ENCODE assay signal across 1 cellular context in the genomic region with DNA sequence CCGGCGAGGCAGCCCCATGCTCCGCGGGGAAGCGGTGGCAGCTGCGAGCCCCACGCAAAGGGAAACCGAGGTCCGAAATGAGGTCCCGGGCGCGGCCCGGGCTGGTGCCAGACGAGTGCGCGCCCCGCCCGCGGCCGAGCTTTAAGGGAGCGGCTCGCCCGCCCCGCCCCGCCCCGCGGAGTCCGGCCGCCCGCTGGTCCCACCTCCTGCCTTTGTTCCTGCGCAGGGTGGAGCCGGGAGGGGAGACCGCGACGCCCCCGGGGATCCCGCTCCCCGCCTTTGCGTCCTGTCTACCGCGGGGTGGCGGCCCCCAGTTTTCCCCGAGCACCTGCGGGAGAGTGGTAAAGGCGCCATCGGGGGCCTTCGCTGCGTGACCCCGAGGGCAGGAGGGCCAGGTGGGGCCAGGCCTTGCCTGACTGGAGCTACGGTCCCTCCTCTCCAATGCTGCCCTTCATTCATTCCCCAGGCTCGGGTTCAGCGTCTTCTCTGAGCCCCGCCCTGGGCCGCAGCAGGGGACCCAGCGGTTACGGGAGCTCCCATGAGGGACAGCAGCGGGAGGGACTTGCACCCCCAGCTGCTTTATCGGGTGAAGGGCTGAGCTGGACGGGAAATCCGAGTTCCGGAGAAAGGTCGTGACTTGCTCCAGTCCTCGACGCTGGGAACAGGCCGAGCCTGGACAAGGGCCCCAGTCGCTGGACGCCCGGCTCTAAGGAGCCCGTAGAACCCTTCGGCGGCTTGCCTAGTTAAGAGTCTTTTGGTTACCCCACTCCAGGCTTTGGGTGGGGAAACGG.
A peak's percentile ranks its signal among the peaks of the same experiment; 100 is the strongest.
TF ChIP-seq lines count a peak whose summit lies in the region.

HES2 (minus strand) TSS at position 117 of the 791 bp plus-strand sequence; CDS start at position 18, 99 bp downstream.

TF ChIP-seq in WTC11, 78 proteins besides CTCF, POLR2A, EP300 and RAD21 (continued from another document):
- TF ChIP-seq ARID4B (CRISPR knock-in tag; IDR thresholded peaks at IDR 0.05; ENCODE audit: borderline replicate concordance) (0 out of 2 replicates have a peak, but pooled peaks have one; percentile 31), CBFB (CRISPR knock-in tag; IDR thresholded peaks at IDR 0.05; ENCODE audit: low read depth) (no peak)
